17 cellular contexts compared by ENCODE assay signal in the genomic region with DNA sequence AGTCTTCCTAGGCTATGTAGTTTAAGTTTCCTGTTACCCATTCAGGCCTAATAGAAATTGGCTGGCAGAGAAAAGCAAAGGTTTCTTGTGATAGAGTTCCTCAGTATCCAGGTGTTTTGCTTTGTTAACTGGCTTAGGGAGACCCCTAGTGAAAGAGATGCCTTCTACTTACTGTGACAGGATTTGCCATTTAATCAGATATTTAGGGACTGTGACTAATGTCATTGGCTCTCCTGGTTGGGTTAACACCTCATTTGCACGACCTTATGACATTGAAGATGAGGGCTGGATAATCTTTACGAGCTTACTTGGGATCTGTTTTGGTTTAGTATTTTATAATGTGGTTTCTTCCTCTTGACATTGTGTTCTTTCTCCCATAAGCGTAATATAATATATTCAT. TPM values are rescaled to one million over a fixed set of nuclear protein-coding genes. Genes with fewer than 3 reads are reported as not detected.
DNase-seq lines count a peak whose midpoint lies in the region; TF ChIP-seq lines count a peak whose summit lies in the region.
"Had no signal": no experiment of that assay in that cellular context is flagged by ENCODE, and none has a peak within 500 bp of the region (broad histone marks: within the 10 kb centered on the region; RNA-seq: fewer than 3 reads in every experiment).

No MANE protein-coding gene starts in this region.

- no peak overlapping the region for H3K9ac ChIP-seq in neural cell (ENCODE audit: low read length)
- H3K9ac ChIP-seq: BLaER1 treated with 17β-estradiol and CSF1 and Interleukin-3, amounts not matched to agents 10 nM and 100 nM had no signal

- no peak for TF ChIP-seq RAD21 in neural cell (conservative IDR thresholded peaks at IDR 0.05)

- H3K9me2 ChIP-seq in neural cell (ENCODE audit: insufficient read depth, low read length) = no peaks in the 10 kb centered on the region

- no peaks in the 10 kb centered on the region for H3K27me3 ChIP-seq in neural cell (ENCODE audit: insufficient read depth, low read depth, low read length)
- H3K27me3 ChIP-seq: BLaER1 treated with 17β-estradiol and CSF1 and Interleukin-3, amounts not matched to agents 10 nM and 100 nM; heart left ventricle; spleen had no signal

- no peaks in the 10 kb centered on the region for H3K9me3 ChIP-seq in neural cell (ENCODE audit: low read length)
- H3K9me3 ChIP-seq: heart left ventricle, spleen had no signal

- H3K36me3 ChIP-seq in neural cell (ENCODE audit: insufficient read depth, low read length) = no peaks in the 10 kb centered on the region

- no peak overlapping the region for H3K4me2 ChIP-seq in neural cell (ENCODE audit: low read length)
- H3K4me2 ChIP-seq: BLaER1 treated with 17β-estradiol and CSF1 and Interleukin-3, amounts not matched to agents 10 nM and 100 nM had no signal

- H3K79me2 ChIP-seq in neural cell (replicated peaks; ENCODE audit: insufficient read depth, low read length) = peaks cover 41% of the 10 kb centered on the region

- H3F3A ChIP-seq in neural cell (ENCODE audit: insufficient read depth, low read length, poor library complexity, severe bottlenecking) = no peaks in the 10 kb centered on the region

- no peak overlapping the region for H3K4me3 ChIP-seq in neural cell (ENCODE audit: low read length)
- H3K4me3 ChIP-seq: BLaER1 treated with 17β-estradiol and CSF1 and Interleukin-3, amounts not matched to agents 10 nM and 100 nM; heart left ventricle; spleen had no signal

- TF ChIP-seq CTCF in VCaP (conservative IDR thresholded peaks at IDR 0.05) = peak; percentile 23; the same call in 1 of the 2 replicates
- TF ChIP-seq CTCF in neural cell (IDR thresholded peaks at IDR 0.05; ENCODE audit: poor library complexity, severe bottlenecking) = peak; percentile 10

- H4K20me1 ChIP-seq in neural cell (ENCODE audit: insufficient read depth) = no peaks in the 10 kb centered on the region

- H2AFZ ChIP-seq in neural cell (ENCODE audit: low read depth, low read length) = no peak overlapping the region

- H3K27ac ChIP-seq in VCaP = no peak overlapping the region
- no peak overlapping the region for H3K27ac ChIP-seq in neural cell (ENCODE audit: low read length)
- H3K27ac ChIP-seq: BLaER1 treated with 17β-estradiol and CSF1 and Interleukin-3, amounts not matched to agents 10 nM and 100 nM; heart left ventricle; spleen had no signal

- TF ChIP-seq EP300 in neural cell (conservative IDR thresholded peaks at IDR 0.05; ENCODE audit: poor library complexity, severe bottlenecking) = no peak

- DNase-seq in EL (peak; percentile 8), HT-29 (ENCODE audit: low spot score) (peak; percentile 4), NCI-H446 treated with DMSO at 0.1 percent for 48 hours (lab: John Stamatoyannopoulos, UW) (no peak), medulla oblongata (ENCODE audit: extremely low spot score) (no peak)
- no peak for DNase-seq in activated CD4-positive, alpha-beta T cell treated with anti-CD3 and anti-CD28 coated beads for 48 hours
- DNase-seq: activated CD4-positive, alpha-beta T cell treated with anti-CD3 and anti-CD28 coated beads, Interleukin-2, amount 50 U/mL, for 48 hours; activated T-cell treated with anti-CD3 and anti-CD28 coated beads for 4 hours; aorta; effector memory CD4-positive, alpha-beta T cell; heart left ventricle; mammary epithelial cell; NCI-H2081 treated with DMSO at 0.1 percent for 48 hours; spleen; stimulated activated CD8-positive, alpha-beta memory T cell treated with anti-CD3 and anti-CD28 coated beads, Interleukin-4, amount 100 ng/mL, for 48 hours had no signal

TF ChIP-seq in neural cell, 6 proteins besides CTCF, POLR2A, EP300 and RAD21:
- TF ChIP-seq REST (IDR thresholded peaks at IDR 0.05; ENCODE audit: borderline replicate concordance) (no peak), MXI1 (conservative IDR thresholded peaks at IDR 0.05; ENCODE audit: poor library complexity, severe bottlenecking) (no peak), SMC3 (conservative IDR thresholded peaks at IDR 0.05; ENCODE audit: poor library complexity) (no peak), EZH2 (IDR thresholded peaks at IDR 0.05; ENCODE audit: borderline replicate concordance, insufficient read depth, low read length, poor library complexity, severe bottlenecking) (no peak), TAF1 (IDR thresholded peaks at IDR 0.05; ENCODE audit: low read depth) (no peak), POLR2AphosphoS5 (IDR thresholded peaks at IDR 0.05) (no peak)

RNA-seq across cellular contexts. Expression of gene MON2, which starts 5.8 kb away (rescaled TPM):
- total RNA-seq in HT-29 (2014; rRNA removed; shearing (Covaris generic)) = 6.6 and 8.5 TPM in 2 replicates
- polyA plus RNA-seq in neural cell = 44.2 and 44.3 TPM in 2 replicates
- 96.2 and 124 TPM in 2 replicates for polyA minus RNA-seq in neural cell

Comparison
In these comparisons a context has a peak if more than half of its experiments do, and no peak if none do; other contexts are left out.
1. DNase-seq: peak in EL (single experiment) and HT-29 (single experiment); none in NCI-H446 treated with DMSO at 0.1 percent for 48 hours (single experiment), activated CD4-positive, alpha-beta T cell treated with anti-CD3 and anti-CD28 coated beads for 48 hours (single experiment) and medulla oblongata (single experiment).